Comparison of ENCODE assay signal across 18 cellular contexts in the genomic region with DNA sequence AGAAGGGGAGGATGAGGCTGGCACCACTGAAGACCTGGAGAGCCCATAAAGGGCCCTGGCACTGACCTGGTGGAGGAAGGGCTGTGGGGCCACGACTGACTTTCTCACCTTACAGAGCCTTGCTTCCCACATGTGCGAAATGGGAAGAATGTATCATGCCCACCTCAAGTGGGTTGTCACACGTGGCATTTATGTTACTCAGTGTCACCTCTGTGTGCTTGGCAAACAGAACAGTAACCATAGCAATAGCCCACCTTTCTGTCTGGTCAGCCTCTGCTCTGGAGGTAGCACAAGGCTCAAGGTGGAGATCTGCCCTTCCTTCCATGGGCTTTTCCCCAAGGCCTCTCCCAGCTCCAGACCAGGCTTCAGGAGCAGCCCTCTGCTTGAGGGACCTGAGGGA. TPM values are rescaled to one million over a fixed set of nuclear protein-coding genes. Genes with fewer than 3 reads are reported as not detected.
DNase-seq lines count a peak whose midpoint lies in the region; ATAC-seq and TF ChIP-seq lines count a peak whose summit lies in the region.
"Had no signal": no experiment of that assay in that cellular context is flagged by ENCODE, and none has a peak within 500 bp of the region (broad histone marks: within the 10 kb centered on the region; RNA-seq: fewer than 3 reads in every experiment).

No MANE protein-coding gene starts in this region.

- no peak overlapping the region for H3K27ac ChIP-seq in caudate nucleus (ENCODE audit: low read depth, low read length)
- H3K27ac ChIP-seq: ascending aorta, HL-60 had no signal

- DNase-seq in stimulated activated CD4-positive, alpha-beta T cell treated with anti-CD3 and anti-CD28 coated beads, Interleukin-1b, Interleukin-23, amount 100 ng/mL, for 48 hours: peak; percentile 49
- no peak for DNase-seq in stimulated activated CD4-positive, alpha-beta T cell treated with anti-CD3 and anti-CD28 coated beads, Interleukin-2, amount 100 ng/mL, for 48 hours
- DNase-seq in activated naive CD8-positive, alpha-beta T cell treated with anti-CD3 and anti-CD28 coated beads, Interleukin-2, amount 50 U/mL, for 24 hours: peak; percentile 69
- DNase-seq in neural crest cell (ENCODE audit: low read depth, low spot score): no peak
- no peak for DNase-seq in NCI-H226
- DNase-seq in HuH-7 (ENCODE audit: low spot score): no peak
- no peak for DNase-seq in RPMI8226
- no peak for DNase-seq in caudate nucleus (lab: John Stamatoyannopoulos, UW)
- DNase-seq: dermis blood vessel endothelial cell, DMS153, HCEC 1CT, hypothalamus, left ventricle myocardium superior, NCI-H2029, NCI-H774 had no signal

- no peaks in the 10 kb centered on the region for H3K9me3 Mint-ChIP-seq in activated naive CD8-positive, alpha-beta T cell treated with anti-CD3 and anti-CD28 coated beads, Interleukin-2, amount 50 U/mL, for 24 hours
- no peaks in the 10 kb centered on the region for H3K9me3 Mint-ChIP-seq in neural crest cell

- peak; percentile 60 for ATAC-seq in activated naive CD8-positive, alpha-beta T cell treated with anti-CD3 and anti-CD28 coated beads, Interleukin-2, amount 50 U/mL, for 24 hours
- ATAC-seq: left ventricle myocardium superior, sciatic nerve had no signal

- H3K4me3 Mint-ChIP-seq in activated naive CD8-positive, alpha-beta T cell treated with anti-CD3 and anti-CD28 coated beads, Interleukin-2, amount 50 U/mL, for 24 hours: peak overlapping the region; percentile 56
- no peak overlapping the region for H3K4me3 Mint-ChIP-seq in neural crest cell

- no peaks in the 10 kb centered on the region for H3K27me3 Mint-ChIP-seq in activated naive CD8-positive, alpha-beta T cell treated with anti-CD3 and anti-CD28 coated beads, Interleukin-2, amount 50 U/mL, for 24 hours
- H3K27me3 Mint-ChIP-seq in neural crest cell (ENCODE audit: low read depth): no peaks in the 10 kb centered on the region

- H3K27ac Mint-ChIP-seq in activated naive CD8-positive, alpha-beta T cell treated with anti-CD3 and anti-CD28 coated beads, Interleukin-2, amount 50 U/mL, for 24 hours: peak overlapping the region; percentile 95
- peak overlapping the region; percentile 85 for H3K27ac Mint-ChIP-seq in neural crest cell (ENCODE audit: unreplicated experiment)

- TF ChIP-seq CTCF in neural crest cell (conservative IDR thresholded peaks at IDR 0.05): no peak

- H3K4me1 Mint-ChIP-seq in activated naive CD8-positive, alpha-beta T cell treated with anti-CD3 and anti-CD28 coated beads, Interleukin-2, amount 50 U/mL, for 24 hours: peaks cover 96% of the 10 kb centered on the region
- peaks cover 13% of the 10 kb centered on the region for H3K4me1 Mint-ChIP-seq in neural crest cell

- peaks cover 30% of the 10 kb centered on the region for H3K36me3 Mint-ChIP-seq in activated naive CD8-positive, alpha-beta T cell treated with anti-CD3 and anti-CD28 coated beads, Interleukin-2, amount 50 U/mL, for 24 hours (ENCODE audit: low read depth)
- H3K36me3 Mint-ChIP-seq in neural crest cell (ENCODE audit: low read depth): peaks cover 7% of the 10 kb centered on the region

RNA-seq across cellular contexts. Expression of gene TCF7, which starts 16.7 kb away (rescaled TPM):
- 18.0 and 19.3 TPM in 2 replicates for total RNA-seq in neural crest cell

RNA-seq across cellular contexts. Expression of gene SKP1, which starts 45.6 kb away (rescaled TPM):
- total RNA-seq in neural crest cell: 329 and 340 TPM in 2 replicates

Comparison
In these comparisons a context has a peak if more than half of its experiments do, and no peak if none do; other contexts are left out.
1. DNase-seq: peak in stimulated activated CD4-positive, alpha-beta T cell treated with anti-CD3 and anti-CD28 coated beads, Interleukin-1b, Interleukin-23, amount 100 ng/mL, for 48 hours (single experiment) and activated naive CD8-positive, alpha-beta T cell treated with anti-CD3 and anti-CD28 coated beads, Interleukin-2, amount 50 U/mL, for 24 hours (single experiment); none in stimulated activated CD4-positive, alpha-beta T cell treated with anti-CD3 and anti-CD28 coated beads, Interleukin-2, amount 100 ng/mL, for 48 hours (0 of 2), neural crest cell (single experiment), NCI-H226 (single experiment), HuH-7 (single experiment), RPMI8226 (single experiment) and caudate nucleus (0 of 61).